10 cellular contexts compared by ENCODE assay signal in the genomic region with DNA sequence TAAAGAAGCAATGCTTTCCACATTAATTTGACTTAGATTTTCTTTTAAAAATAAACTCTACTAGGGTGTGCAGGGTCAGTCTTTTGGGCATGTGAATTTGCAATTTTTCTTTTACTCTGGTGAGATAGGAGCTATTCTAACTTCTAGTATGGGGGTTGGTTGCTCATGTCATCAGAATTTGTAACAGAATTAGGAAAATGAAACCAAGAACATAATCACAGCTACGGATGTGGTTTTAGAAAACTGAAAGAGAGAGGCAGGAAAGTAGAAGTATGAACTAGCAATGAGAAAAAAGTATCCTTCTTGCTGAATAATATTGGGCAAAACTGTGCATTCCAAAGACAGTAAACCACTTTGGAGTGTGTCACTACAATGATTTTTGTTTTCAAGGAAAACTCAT. TPM values are rescaled to one million over a fixed set of nuclear protein-coding genes. Genes with fewer than 3 reads are reported as not detected.
A peak's percentile ranks its signal among the peaks of the same experiment; 100 is the strongest.
DNase-seq lines count a peak whose midpoint lies in the region; ATAC-seq lines count a peak whose summit lies in the region.
"Had no signal": no experiment of that assay in that cellular context is flagged by ENCODE, and none has a peak within 500 bp of the region (broad histone marks: within the 10 kb centered on the region; RNA-seq: fewer than 3 reads in every experiment).

No MANE protein-coding gene starts in this region.

- H3K27ac Mint-ChIP-seq in stimulated activated memory B cell treated with anti-CD40 and anti-IgM and Interleukin-4, amounts not matched to agents 10 μg/mL and 1 μg/mL and 100 μg/mL, for 72 hours, result peak overlapping the region; percentile 50

- peaks cover 1% of the 10 kb centered on the region for H3K9me3 ChIP-seq in aorta (ENCODE audit: control insufficient read depth, low read length)

- peaks cover 34% of the 10 kb centered on the region for H3K4me1 Mint-ChIP-seq in activated T-cell treated with anti-CD3 and anti-CD28 coated beads, Interleukin-2, amount 50 U/mL, for 4 hours (ENCODE audit: low read depth)
- peaks cover 37% of the 10 kb centered on the region for H3K4me1 Mint-ChIP-seq in stimulated activated memory B cell treated with anti-CD40 and anti-IgM and Interleukin-4, amounts not matched to agents 10 μg/mL and 1 μg/mL and 100 μg/mL, for 72 hours

- no peaks in the 10 kb centered on the region for H3K27me3 Mint-ChIP-seq in activated T-cell treated with anti-CD3 and anti-CD28 coated beads, Interleukin-2, amount 50 U/mL, for 4 hours (ENCODE audit: low read depth)
- H3K27me3 Mint-ChIP-seq in stimulated activated memory B cell treated with anti-CD40 and anti-IgM and Interleukin-4, amounts not matched to agents 10 μg/mL and 1 μg/mL and 100 μg/mL, for 72 hours, result no peaks in the 10 kb centered on the region

- intact Hi-C loops in aorta (cut with DNase I), result no loop called here

- H3K27ac ChIP-seq in aorta (ENCODE audit: low read depth in 1 of 2, low read length in 2 of 2), result no peak overlapping the region

- no peaks in the 10 kb centered on the region for H3K27me3 ChIP-seq in aorta (ENCODE audit: control insufficient read depth in 1 of 2, insufficient read depth in 2 of 2, low read length in 1 of 2)

- 51 to 89% methylated on average over 1 of the region's 1 CpG for WGBS in aorta, 2 donors

- no peak for DNase-seq in activated T-cell treated with anti-CD3 and anti-CD28 coated beads, Interleukin-2, amount 50 U/mL, for 4 hours
- no peak for DNase-seq in activated T-cell treated with anti-CD3 and anti-CD28 coated beads, Interleukin-2, amount 50 U/mL, for 1 hour
- DNase-seq in OCI-M1 (lab: John Stamatoyannopoulos, UW) (peak; percentile 88), aorta (no peak), HuH-7.5 (ENCODE audit: low spot score) (no peak), DMS114 treated with DMSO at 0.1 percent for 48 hours (lab: John Stamatoyannopoulos, UW; ENCODE audit: unreplicated experiment) (no peak)
- DNase-seq: caudate nucleus had no signal

- H3K9me3 Mint-ChIP-seq in activated T-cell treated with anti-CD3 and anti-CD28 coated beads, Interleukin-2, amount 50 U/mL, for 4 hours, result no peaks in the 10 kb centered on the region
- no peaks in the 10 kb centered on the region for H3K9me3 Mint-ChIP-seq in stimulated activated memory B cell treated with anti-CD40 and anti-IgM and Interleukin-4, amounts not matched to agents 10 μg/mL and 1 μg/mL and 100 μg/mL, for 72 hours

- no peak overlapping the region for H3K4me3 ChIP-seq in aorta (ENCODE audit: low read length in 2 of 2)

- peaks cover 0 to 2% of the 10 kb centered on the region in 2 donors for H3K4me1 ChIP-seq in aorta (ENCODE audit: control insufficient read depth in 1 of 2, insufficient read depth in 2 of 2, low read length in 2 of 2)

- H3K36me3 Mint-ChIP-seq in activated T-cell treated with anti-CD3 and anti-CD28 coated beads, Interleukin-2, amount 50 U/mL, for 4 hours (ENCODE audit: insufficient read depth), result peaks cover 44% of the 10 kb centered on the region
- peaks cover 52% of the 10 kb centered on the region for H3K36me3 Mint-ChIP-seq in stimulated activated memory B cell treated with anti-CD40 and anti-IgM and Interleukin-4, amounts not matched to agents 10 μg/mL and 1 μg/mL and 100 μg/mL, for 72 hours

- peak overlapping the region; percentile 61 for H3K4me3 Mint-ChIP-seq in activated T-cell treated with anti-CD3 and anti-CD28 coated beads, Interleukin-2, amount 50 U/mL, for 4 hours
- no peak overlapping the region for H3K4me3 Mint-ChIP-seq in stimulated activated memory B cell treated with anti-CD40 and anti-IgM and Interleukin-4, amounts not matched to agents 10 μg/mL and 1 μg/mL and 100 μg/mL, for 72 hours

- peaks cover 2 to 9% of the 10 kb centered on the region in 2 donors for H3K36me3 ChIP-seq in aorta (ENCODE audit: control insufficient read depth in 1 of 2, insufficient read depth in 2 of 2, low read length in 1 of 2)

- ATAC-seq in activated T-cell treated with anti-CD3 and anti-CD28 coated beads, Interleukin-2, amount 50 U/mL, for 4 hours, result peak; percentile 87 to 88
- ATAC-seq in HG02642 (IDR thresholded peaks at IDR 0.05; ENCODE audit: poor library complexity, unreplicated experiment) (peak; percentile 76), aorta (ENCODE audit: low FRiP score) (no peak)
- peak; percentile 55 for ATAC-seq in stimulated activated memory B cell treated with anti-CD40 and anti-IgM and Interleukin-4, amounts not matched to agents 10 μg/mL and 1 μg/mL and 100 μg/mL, for 72 hours

RNA-seq across cellular contexts. Expression of a gene that starts 43.4 kb away (rescaled TPM):
- 10 to 100 TPM; 79.0 to 81.9 (median 81.8) TPM for total RNA-seq in activated T-cell treated with anti-CD3 and anti-CD28 coated beads, Interleukin-2, amount 50 U/mL, for 4 hours
- 10 to 100 TPM; 46.9 to 52.1 TPM for total RNA-seq in aorta
- polyA plus RNA-seq in aorta, result 10 to 100 TPM; 11.3 to 32.7 TPM

RNA-seq across cellular contexts. Expression of a gene that starts 54.2 kb away (rescaled TPM):
- total RNA-seq in activated T-cell treated with anti-CD3 and anti-CD28 coated beads, Interleukin-2, amount 50 U/mL, for 4 hours, result 10 to 100 TPM; 12.1 to 16.5 (median 15.0) TPM
- total RNA-seq in aorta, result 10 to 100 TPM; 16.5 to 26.6 TPM
- 10 to 100 TPM in 1 of 2 donors, 1 to 10 TPM in 1; 5.8 to 61.4 TPM for polyA plus RNA-seq in aorta

RNA-seq across cellular contexts. Expression of a gene that starts 54.2 kb away (rescaled TPM):
- under 1 TPM in 2 of 3 donors, not detected in 1; 0.18 to 0.33 TPM for total RNA-seq in activated T-cell treated with anti-CD3 and anti-CD28 coated beads, Interleukin-2, amount 50 U/mL, for 4 hours
- not detected for total RNA-seq in aorta
- polyA plus RNA-seq in aorta, result not detected
- polyA plus RNA-seq: AG04450 had no signal
